7 cellular contexts compared by ENCODE assay signal in genomic region chr4:127335732-127336131, GRCh38.
"Had no signal": no experiment of that assay in that cellular context is flagged by ENCODE, and none has a peak within 500 bp of the region (broad histone marks: within the 10 kb centered on the region; RNA-seq: fewer than 3 reads in every experiment).

No MANE protein-coding gene starts in this region.

- FAIRE-seq: H1, H54, HTR-8/SVneo had no signal

- H3K4me3 ChIP-seq: GM23338 had no signal

- H3K27ac Mint-ChIP-seq: GM23338, H9, IgD-negative memory B cell had no signal

- H2AFZ ChIP-seq: GM23338 had no signal

- H3K4me1 Mint-ChIP-seq: GM23338, H9, IgD-negative memory B cell had no signal

- DNase-seq: H9, HCEC 1CT had no signal

- H3K4me3 Mint-ChIP-seq: GM23338, H9, IgD-negative memory B cell had no signal

- ATAC-seq: GM23338 had no signal

- H3K9me3 Mint-ChIP-seq: GM23338 had no signal

- H3K36me3 Mint-ChIP-seq: IgD-negative memory B cell had no signal

- H3K27me3 Mint-ChIP-seq: IgD-negative memory B cell had no signal

- H3K4me2 ChIP-seq: GM23338 had no signal
